Comparison of ENCODE assay signal across 2 cellular contexts in the genomic region with DNA sequence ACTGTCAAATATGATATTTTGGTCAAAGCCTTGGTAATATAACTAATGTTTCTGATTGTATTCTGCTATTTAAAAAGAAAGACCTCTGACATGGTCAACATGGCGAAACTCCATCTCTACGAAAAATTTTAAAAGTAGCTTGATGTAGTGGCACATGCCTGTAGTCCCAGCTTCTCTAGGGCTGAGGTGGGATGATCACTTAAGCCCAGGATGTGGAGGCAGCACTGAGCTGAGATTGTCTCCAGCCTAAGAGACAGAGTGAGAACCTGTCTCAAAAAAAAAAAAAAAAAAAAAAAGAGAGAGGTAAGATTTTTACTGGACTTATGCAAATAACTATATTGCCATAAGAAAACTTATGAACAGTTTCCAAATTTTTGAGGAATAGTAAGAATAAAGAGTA.
TF ChIP-seq lines count a peak whose summit lies in the region.

No MANE protein-coding gene starts in this region.

TF ChIP-seq in A549, 52 proteins besides CTCF, POLR2A, EP300 and RAD21:
- TF ChIP-seq TFCP2L1 (CRISPR knock-in tag; IDR thresholded peaks at IDR 0.05) (no peak), NR3C1 (IDR thresholded peaks at IDR 0.05) (no peak), MAZ (IDR thresholded peaks at IDR 0.05; ENCODE audit: borderline replicate concordance, low read depth, low read length) (no peak), ZFP36 (IDR thresholded peaks at IDR 0.05; ENCODE audit: borderline replicate concordance, partially characterized antibody) (no peak), MAFK (IDR thresholded peaks at IDR 0.05; ENCODE audit: partially characterized antibody) (no peak), ZNF302 (CRISPR knock-in tag; IDR thresholded peaks at IDR 0.05) (no peak), HOXB5 (CRISPR knock-in tag; IDR thresholded peaks at IDR 0.05) (no peak), GATA3 (IDR thresholded peaks at IDR 0.05; ENCODE audit: borderline replicate concordance) (no peak), HOXB13 (CRISPR knock-in tag; IDR thresholded peaks at IDR 0.05; ENCODE audit: low read depth) (no peak), JUN (IDR thresholded peaks at IDR 0.05) (no peak), HEYL (CRISPR knock-in tag; IDR thresholded peaks at IDR 0.05) (no peak)
- TF ChIP-seq, protein P1, sequence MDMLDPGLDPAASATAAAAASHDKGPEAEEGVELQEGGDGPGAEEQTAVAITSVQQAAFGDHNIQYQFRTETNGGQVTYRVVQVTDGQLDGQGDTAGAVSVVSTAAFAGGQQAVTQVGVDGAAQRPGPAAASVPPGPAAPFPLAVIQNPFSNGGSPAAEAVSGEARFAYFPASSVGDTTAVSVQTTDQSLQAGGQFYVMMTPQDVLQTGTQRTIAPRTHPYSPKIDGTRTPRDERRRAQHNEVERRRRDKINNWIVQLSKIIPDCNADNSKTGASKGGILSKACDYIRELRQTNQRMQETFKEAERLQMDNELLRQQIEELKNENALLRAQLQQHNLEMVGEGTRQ (IDR thresholded peaks at IDR 0.05) = no peak

TF ChIP-seq in K562, 482 proteins besides CTCF, POLR2A, EP300 and RAD21:
- TF ChIP-seq ZNF695 (CRISPR knock-in tag; IDR thresholded peaks at IDR 0.05) (no peak), HOXB6 (CRISPR knock-in tag; IDR thresholded peaks at IDR 0.05; ENCODE audit: borderline replicate concordance) (no peak), ZNF644 (tag; IDR thresholded peaks at IDR 0.05; ENCODE audit: low read depth) (no peak), ZNF561 (CRISPR knock-in tag; conservative IDR thresholded peaks at IDR 0.05) (no peak), SLC30A9 (CRISPR knock-in tag; IDR thresholded peaks at IDR 0.05) (no peak), IFI16 (CRISPR knock-in tag; IDR thresholded peaks at IDR 0.05) (no peak), NR4A1 (CRISPR knock-in tag; IDR thresholded peaks at IDR 0.05) (no peak), NR4A1 (tag; IDR thresholded peaks at IDR 0.05) (no peak)
- TF ChIP-seq, protein P2, sequence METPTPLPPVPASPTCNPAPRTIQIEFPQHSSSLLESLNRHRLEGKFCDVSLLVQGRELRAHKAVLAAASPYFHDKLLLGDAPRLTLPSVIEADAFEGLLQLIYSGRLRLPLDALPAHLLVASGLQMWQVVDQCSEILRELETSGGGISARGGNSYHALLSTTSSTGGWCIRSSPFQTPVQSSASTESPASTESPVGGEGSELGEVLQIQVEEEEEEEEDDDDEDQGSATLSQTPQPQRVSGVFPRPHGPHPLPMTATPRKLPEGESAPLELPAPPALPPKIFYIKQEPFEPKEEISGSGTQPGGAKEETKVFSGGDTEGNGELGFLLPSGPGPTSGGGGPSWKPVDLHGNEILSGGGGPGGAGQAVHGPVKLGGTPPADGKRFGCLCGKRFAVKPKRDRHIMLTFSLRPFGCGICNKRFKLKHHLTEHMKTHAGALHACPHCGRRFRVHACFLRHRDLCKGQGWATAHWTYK (CRISPR knock-in tag; IDR thresholded peaks at IDR 0.05) = no peak
